In the genomic region with DNA sequence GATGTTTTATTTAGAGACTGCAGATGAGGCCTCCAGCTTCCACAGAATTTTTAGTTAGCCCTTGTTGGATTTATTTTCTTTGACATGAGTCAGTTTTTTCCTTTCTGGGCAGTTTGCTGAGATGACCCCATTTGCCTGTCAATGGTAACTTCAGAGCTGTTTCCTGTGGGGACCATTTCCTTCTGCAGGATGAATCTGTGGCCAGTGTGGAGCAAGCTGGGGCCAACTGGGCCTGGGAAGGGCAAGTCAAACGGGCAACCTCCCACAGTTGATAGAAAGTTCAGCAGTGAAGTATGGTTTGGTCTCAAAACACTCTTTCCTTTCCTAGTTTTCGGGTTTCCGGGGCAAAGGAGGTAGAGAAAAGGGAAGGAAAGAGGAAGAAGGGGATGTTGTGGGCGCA, we compare ENCODE assay signal across 22 cellular contexts.
"Had no signal": no experiment of that assay in that cellular context is flagged by ENCODE, and none has a peak within 500 bp of the region (broad histone marks: within the 10 kb centered on the region; RNA-seq: fewer than 3 reads in every experiment).

No MANE protein-coding gene starts in this region.

- DNase-seq: activated B cell treated with CpG ODN at 0.5 μM for 24 hours; activated CD4-positive, alpha-beta memory T cell treated with anti-CD3 and anti-CD28 coated beads for 36 hours; activated CD4-positive, alpha-beta T cell treated with anti-CD3 and anti-CD28 coated beads for 1 hour; activated CD8-positive, alpha-beta memory T cell treated with anti-CD3 and anti-CD28 coated beads for 24 hours; activated effector memory CD4-positive, alpha-beta T cell treated with anti-CD3 and anti-CD28 coated beads, Interleukin-2, amount 50 U/mL, for 16 hours; activated naive CD4-positive, alpha-beta T cell treated with Interleukin-2 at 50 U/mL for 16 hours; activated naive CD8-positive, alpha-beta T cell treated with anti-CD3 and anti-CD28 coated beads, Interleukin-2, amount 50 U/mL, for 24 hours; activated T-cell treated with anti-CD3 and anti-CD28 coated beads, Interleukin-2, amount 50 U/mL, for 4 hours; amniotic stem cell; body of pancreas; MM.1S; NCI-H1105; NCI-H1436; NCI-H1694 treated with DMSO at 0.1 percent for 48 hours; NCI-H2081; NCI-H524; Peyer's patch; Right ventricle myocardium superior; SJCRH30; SK-N-SH had no signal

- ATAC-seq: activated naive CD4-positive, alpha-beta T cell treated with anti-CD3 and anti-CD28 coated beads, Interleukin-2, amount 50 U/mL, for 72 hours; activated naive CD8-positive, alpha-beta T cell treated with anti-CD3 and anti-CD28 coated beads, Interleukin-2, amount 50 U/mL, for 24 hours; activated T-cell treated with anti-CD3 and anti-CD28 coated beads, Interleukin-2, amount 50 U/mL, for 4 hours; body of pancreas had no signal

- H3K36me3 Mint-ChIP-seq: activated CD4-positive, alpha-beta memory T cell treated with anti-CD3 and anti-CD28 coated beads for 36 hours; activated naive CD4-positive, alpha-beta T cell treated with anti-CD3 and anti-CD28 coated beads, Interleukin-2, amount 50 U/mL, for 72 hours had no signal

- H3K27ac Mint-ChIP-seq: activated B cell treated with CpG ODN at 0.5 μM for 24 hours; activated CD4-positive, alpha-beta memory T cell treated with anti-CD3 and anti-CD28 coated beads for 36 hours; activated CD4-positive, alpha-beta T cell treated with anti-CD3 and anti-CD28 coated beads, Interleukin-2, amount 10 ng/mL, durations not matched to agents 24 days and 14 days; activated naive CD4-positive, alpha-beta T cell treated with anti-CD3 and anti-CD28 coated beads, Interleukin-2, amount 50 U/mL, for 72 hours; activated naive CD8-positive, alpha-beta T cell treated with anti-CD3 and anti-CD28 coated beads, Interleukin-2, amount 50 U/mL, for 24 hours had no signal

- H3K4me1 Mint-ChIP-seq: activated B cell treated with CpG ODN at 0.5 μM for 24 hours; activated CD4-positive, alpha-beta T cell treated with anti-CD3 and anti-CD28 coated beads, Interleukin-2, amount 10 ng/mL, durations not matched to agents 24 days and 14 days; activated naive CD8-positive, alpha-beta T cell treated with anti-CD3 and anti-CD28 coated beads, Interleukin-2, amount 50 U/mL, for 24 hours had no signal

- H3K9me3 Mint-ChIP-seq: activated B cell treated with CpG ODN at 0.5 μM for 24 hours; activated CD4-positive, alpha-beta memory T cell treated with anti-CD3 and anti-CD28 coated beads for 36 hours; activated CD4-positive, alpha-beta T cell treated with anti-CD3 and anti-CD28 coated beads, Interleukin-2, amount 10 ng/mL, durations not matched to agents 24 days and 14 days; activated naive CD4-positive, alpha-beta T cell treated with anti-CD3 and anti-CD28 coated beads, Interleukin-2, amount 50 U/mL, for 72 hours; activated naive CD8-positive, alpha-beta T cell treated with anti-CD3 and anti-CD28 coated beads, Interleukin-2, amount 50 U/mL, for 24 hours; activated T-cell treated with anti-CD3 and anti-CD28 coated beads, Interleukin-2, amount 50 U/mL, for 4 hours had no signal

- H3K4me3 Mint-ChIP-seq: activated B cell treated with CpG ODN at 0.5 μM for 24 hours; activated CD4-positive, alpha-beta memory T cell treated with anti-CD3 and anti-CD28 coated beads for 36 hours; activated CD4-positive, alpha-beta T cell treated with anti-CD3 and anti-CD28 coated beads, Interleukin-2, amount 10 ng/mL, durations not matched to agents 24 days and 14 days; activated naive CD8-positive, alpha-beta T cell treated with anti-CD3 and anti-CD28 coated beads, Interleukin-2, amount 50 U/mL, for 24 hours; activated T-cell treated with anti-CD3 and anti-CD28 coated beads, Interleukin-2, amount 50 U/mL, for 4 hours had no signal

- H3K27me3 Mint-ChIP-seq: activated CD4-positive, alpha-beta memory T cell treated with anti-CD3 and anti-CD28 coated beads for 36 hours; activated naive CD8-positive, alpha-beta T cell treated with anti-CD3 and anti-CD28 coated beads, Interleukin-2, amount 50 U/mL, for 24 hours had no signal
